Comparison of ENCODE assay signal across 33 cellular contexts in genomic region chr2:47525167-47525566, GRCh38. TPM values are rescaled to one million over a fixed set of nuclear protein-coding genes. Genes with fewer than 3 reads are reported as not detected.
"Had no signal": no experiment of that assay in that cellular context is flagged by ENCODE, and none has a peak within 500 bp of the region (broad histone marks: within the 10 kb centered on the region; RNA-seq: fewer than 3 reads in every experiment).

No MANE protein-coding gene starts in this region.

- H3K4me3 Mint-ChIP-seq: activated CD4-positive, alpha-beta memory T cell treated with anti-CD3 and anti-CD28 coated beads for 36 hours; activated naive CD4-positive, alpha-beta T cell treated with anti-CD3 and anti-CD28 coated beads, Interleukin-2, amount 10 ng/mL, durations not matched to agents 7 days and 5 days; activated naive CD8-positive, alpha-beta T cell; activated naive CD8-positive, alpha-beta T cell treated with anti-CD3 and anti-CD28 coated beads, Interleukin-2, amount 50 U/mL, for 24 hours; activated T-cell treated with anti-CD3 and anti-CD28 coated beads, Interleukin-2, amount 50 U/mL, for 4 hours; activated T-helper 1 cell treated with anti-CD3 and anti-CD28 coated beads, Interleukin-12 subunit alpha, Interleukin-12 subunit beta, Interleukin-2, Interleukin-4 antibody, amounts not matched to agents 30 ng/mL and 10 ng/mL and 1 ng/mL, durations not matched to agents 14 hours and 24 hours and 36 hours; brain had no signal

- DNase-seq: activated CD4-positive, alpha-beta memory T cell treated with anti-CD3 and anti-CD28 coated beads for 36 hours; activated CD4-positive, alpha-beta T cell treated with anti-CD3 and anti-CD28 coated beads for 4 hours; activated CD4-positive, alpha-beta T cell treated with anti-CD3 and anti-CD28 coated beads, Interleukin-2, amount 50 U/mL, for 1 hour; activated CD4-positive, CD25-positive, alpha-beta regulatory T cell treated with anti-CD3 and anti-CD28 coated beads, Interleukin-2, amount 50 U/mL, for 72 hours; activated CD8-positive, alpha-beta memory T cell treated with anti-CD3 and anti-CD28 coated beads, Interleukin-2, amount 50 U/mL, for 4 hours; activated effector memory CD4-positive, alpha-beta T cell treated with Interleukin-2 at 50 U/mL for 16 hours; activated naive CD4-positive, alpha-beta T cell treated with anti-CD3 and anti-CD28 coated beads, Interleukin-2, amount 10 ng/mL, durations not matched to agents 7 days and 5 days; activated naive CD8-positive, alpha-beta T cell treated with anti-CD3 and anti-CD28 coated beads, Interleukin-2, amount 50 U/mL, for 24 hours; activated T-cell treated with anti-CD3 and anti-CD28 coated beads for 4 hours; activated T-cell treated with anti-CD3 and anti-CD28 coated beads, Interleukin-2, amount 50 U/mL, for 4 hours; anterior cingulate cortex; central memory CD4-positive, alpha-beta T cell; MM.1S; MV-4-11; NCI-H1092; NCI-H1436 treated with DMSO at 0.1 percent for 48 hours; NCI-H1694 treated with DMSO at 0.1 percent for 48 hours; NCI-H2029; NCI-H345; NCI-H524 treated with DMSO at 0.1 percent for 48 hours; NK-92 treated with Interleukin-12 subunit alpha and Interleukin-12 subunit beta, amount 100 ng/mL, for 24 hours; PC-9; SIG-M5; SW 1271; T-helper 1 cell; T1000 had no signal

- H3K4me3 ChIP-seq: PC-9 had no signal

- H3K27ac Mint-ChIP-seq: activated CD4-positive, alpha-beta memory T cell treated with anti-CD3 and anti-CD28 coated beads for 36 hours; activated naive CD4-positive, alpha-beta T cell treated with anti-CD3 and anti-CD28 coated beads, Interleukin-2, amount 10 ng/mL, durations not matched to agents 7 days and 5 days; activated naive CD8-positive, alpha-beta T cell; activated naive CD8-positive, alpha-beta T cell treated with anti-CD3 and anti-CD28 coated beads, Interleukin-2, amount 50 U/mL, for 24 hours; activated T-helper 1 cell treated with anti-CD3 and anti-CD28 coated beads, Interleukin-12 subunit alpha, Interleukin-12 subunit beta, Interleukin-2, Interleukin-4 antibody, amounts not matched to agents 30 ng/mL and 10 ng/mL and 1 ng/mL, durations not matched to agents 14 hours and 24 hours and 36 hours had no signal

- H3K27me3 Mint-ChIP-seq: activated CD4-positive, alpha-beta memory T cell treated with anti-CD3 and anti-CD28 coated beads for 36 hours; activated naive CD8-positive, alpha-beta T cell; activated naive CD8-positive, alpha-beta T cell treated with anti-CD3 and anti-CD28 coated beads, Interleukin-2, amount 50 U/mL, for 24 hours; brain had no signal

- H3K9me3 Mint-ChIP-seq: activated CD4-positive, alpha-beta memory T cell treated with anti-CD3 and anti-CD28 coated beads for 36 hours; activated naive CD4-positive, alpha-beta T cell treated with anti-CD3 and anti-CD28 coated beads, Interleukin-2, amount 10 ng/mL, durations not matched to agents 7 days and 5 days; activated naive CD8-positive, alpha-beta T cell treated with anti-CD3 and anti-CD28 coated beads, Interleukin-2, amount 50 U/mL, for 24 hours; activated T-cell treated with anti-CD3 and anti-CD28 coated beads, Interleukin-2, amount 50 U/mL, for 4 hours; activated T-helper 1 cell treated with anti-CD3 and anti-CD28 coated beads, Interleukin-12 subunit alpha, Interleukin-12 subunit beta, Interleukin-2, Interleukin-4 antibody, amounts not matched to agents 30 ng/mL and 10 ng/mL and 1 ng/mL, durations not matched to agents 14 hours and 24 hours and 36 hours; brain had no signal

- H2AFZ ChIP-seq: PC-9 had no signal

- H3K4me2 ChIP-seq: PC-9 had no signal

- ATAC-seq: activated naive CD8-positive, alpha-beta T cell treated with anti-CD3 and anti-CD28 coated beads, Interleukin-2, amount 50 U/mL, for 24 hours; activated T-cell treated with anti-CD3 and anti-CD28 coated beads, Interleukin-2, amount 50 U/mL, for 4 hours; Right ventricle myocardium inferior had no signal

- H3K36me3 Mint-ChIP-seq: activated CD4-positive, alpha-beta memory T cell treated with anti-CD3 and anti-CD28 coated beads for 36 hours; activated naive CD4-positive, alpha-beta T cell treated with anti-CD3 and anti-CD28 coated beads, Interleukin-2, amount 10 ng/mL, durations not matched to agents 7 days and 5 days had no signal

- H3K27ac ChIP-seq: PC-9, RWPE1 had no signal

RNA-seq across cellular contexts. Expression of gene KCNK12, which starts 45.6 kb away (rescaled TPM):
- total RNA-seq: LHCN-M2, PC-9, SK-MEL-5 had no signal
